Comparison of ENCODE assay signal across 10 cellular contexts in the genomic region with DNA sequence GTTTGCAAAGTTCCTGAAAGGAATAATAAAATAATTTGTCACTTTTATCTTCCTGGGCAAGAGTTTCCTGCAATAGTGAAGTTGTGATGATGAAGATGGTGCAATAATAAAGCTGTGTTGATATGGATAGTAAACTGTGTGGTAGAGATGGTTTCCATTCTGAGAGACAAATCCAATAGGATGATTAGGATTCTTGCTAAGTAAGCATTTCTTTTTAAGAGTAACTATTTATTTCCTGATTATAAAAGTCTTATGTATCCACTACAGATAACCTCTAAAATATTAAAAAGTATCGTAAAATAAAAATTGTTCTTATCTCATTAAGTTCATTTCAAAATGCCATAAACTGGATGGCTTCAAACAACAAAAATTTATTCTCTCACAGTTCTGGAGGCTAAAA. TPM values are rescaled to one million over a fixed set of nuclear protein-coding genes. Genes with fewer than 3 reads are reported as not detected.
"Had no signal": no experiment of that assay in that cellular context is flagged by ENCODE, and none has a peak within 500 bp of the region (broad histone marks: within the 10 kb centered on the region; RNA-seq: fewer than 3 reads in every experiment).

No MANE protein-coding gene starts in this region.

- H2AFZ ChIP-seq: GM23248 had no signal

- H3K4me2 ChIP-seq: KMS-11 had no signal

- H3K9ac ChIP-seq: GM23248, KMS-11 had no signal

- H3K4me3 ChIP-seq: GM23248 had no signal

- DNase-seq: GM23248, H9, HCEC 1CT, IMR-90, KBM-7 had no signal

- H3K27ac ChIP-seq: GM23248, KMS-11 had no signal

- FAIRE-seq: H1, H54, HTR-8/SVneo had no signal

RNA-seq across cellular contexts. Expression of a gene that starts 28.7 kb away (rescaled TPM):
- total RNA-seq: HT-29 had no signal
